ENCODE assay signal across 8 cellular contexts in genomic region chr15:58269455-58270414, GRCh38.
DNase-seq lines count a peak whose midpoint lies in the region; ATAC-seq and TF ChIP-seq lines count a peak whose summit lies in the region.

No MANE protein-coding gene starts in this region.

- no peak overlapping the region for H3K27ac ChIP-seq in left ventricle myocardium inferior (replicated peaks)

- peak; percentile 65 for DNase-seq in D341Med (ENCODE audit: low spot score)
- peak; percentile 30 for DNase-seq in HFF-Myc (ENCODE audit: extremely low read depth, low read depth)
- peak; percentile 67 for DNase-seq in NT2/D1 (ENCODE audit: low read depth, low spot score)
- peak; percentile 63 for DNase-seq in amniotic epithelial cell (ENCODE audit: low read depth)
- DNase-seq in left ventricle myocardium inferior, result no peak
- peak; percentile 43 for DNase-seq in retinal pigment epithelial cell (ENCODE audit: low read depth)

- TF ChIP-seq CTCF in HFF-Myc (IDR thresholded peaks at IDR 0.05; ENCODE audit: low read depth, low read length, missing control alignments) (peak; percentile 68), left ventricle myocardium inferior (IDR thresholded peaks at IDR 0.05; ENCODE audit: borderline replicate concordance) (peak; percentile 82), retinal pigment epithelial cell (conservative IDR thresholded peaks at IDR 0.05; ENCODE audit: low read depth, low read length) (peak; percentile 85)

- H3K4me1 ChIP-seq in NT2/D1 (ENCODE audit: insufficient read depth, insufficient read length), result no peaks in the 10 kb centered on the region
- H3K4me1 ChIP-seq in left ventricle myocardium inferior, result peaks cover 7% of the 10 kb centered on the region

- intact Hi-C loops in left ventricle myocardium inferior (cut with micrococcal nuclease), result no loop called here

- no peak overlapping the region for H3K9ac ChIP-seq in NT2/D1 (ENCODE audit: insufficient read length, low read depth)

- no peaks in the 10 kb centered on the region for H3K27me3 ChIP-seq in NT2/D1 (ENCODE audit: insufficient read depth, insufficient read length)
- no peaks in the 10 kb centered on the region for H3K27me3 ChIP-seq in left ventricle myocardium inferior (ENCODE audit: low read depth)

- H3K36me3 ChIP-seq in NT2/D1 (ENCODE audit: insufficient read depth, insufficient read length, low read length) (no peaks in the 10 kb centered on the region), left ventricle myocardium inferior (no peaks in the 10 kb centered on the region)

- ATAC-seq in GM19463 (IDR thresholded peaks at IDR 0.05; ENCODE audit: unreplicated experiment) (no peak), HG03565 (IDR thresholded peaks at IDR 0.05; ENCODE audit: unreplicated experiment) (no peak)

- H3K4me3 ChIP-seq in HFF-Myc (replicated peaks; ENCODE audit: low read depth, low read length), result no peak overlapping the region
- no peak overlapping the region for H3K4me3 ChIP-seq in NT2/D1 (ENCODE audit: insufficient read length, low read depth)
- no peak overlapping the region for H3K4me3 ChIP-seq in left ventricle myocardium inferior
- no peak overlapping the region for H3K4me3 ChIP-seq in retinal pigment epithelial cell (ENCODE audit: low read length)

- H3K9me3 ChIP-seq in NT2/D1 (ENCODE audit: insufficient read depth, low read length) (peaks cover 16% of the 10 kb centered on the region), left ventricle myocardium inferior (replicated peaks) (peaks cover 18% of the 10 kb centered on the region)
